ENCODE assay signal across 20 cellular contexts in genomic region chr9:127139071-127139731, GRCh38. TPM values are rescaled to one million over a fixed set of nuclear protein-coding genes. Genes with fewer than 3 reads are reported as not detected.
DNase-seq lines count a peak whose midpoint lies in the region; ATAC-seq and TF ChIP-seq lines count a peak whose summit lies in the region.
"Had no signal": no experiment of that assay in that cellular context is flagged by ENCODE, and none has a peak within 500 bp of the region (broad histone marks: within the 10 kb centered on the region; RNA-seq: fewer than 3 reads in every experiment).

No MANE protein-coding gene starts in this region.

- DNase-seq in WERI-Rb-1 = peak; percentile 4
- no peak for DNase-seq in central memory CD8-positive, alpha-beta T cell (ENCODE audit: low spot score in 2 of 2)
- peak; percentile 74 for DNase-seq in mesenteric fat pad (ENCODE audit: low spot score)
- peak; percentile 61 to 63 for DNase-seq in suprapubic skin (ENCODE audit: low spot score in 2 of 2)
- no peak for DNase-seq in NCI-H524 (lab: John Stamatoyannopoulos, UW)
- DNase-seq: CD4-positive, alpha-beta memory T cell; DND-41; GDM1; NCI-H1048; NCI-H146; NCI-H2081 treated with DMSO at 0.1 percent for 48 hours; NCI-H226; NCI-H526 treated with DMSO at 0.1 percent for 48 hours; RPMI8226 had no signal

- H3K4me3 ChIP-seq in WERI-Rb-1 (ENCODE audit: low read depth, low read length) (no peak overlapping the region), suprapubic skin (no peak overlapping the region)
- H3K4me3 ChIP-seq: GM23338, K562 had no signal

- no peak for ATAC-seq in central memory CD8-positive, alpha-beta T cell (replicated peaks; ENCODE audit: extremely low read depth, poor library complexity, severe bottlenecking)
- no peak for ATAC-seq in GM21515 (IDR thresholded peaks at IDR 0.05; ENCODE audit: unreplicated experiment)
- ATAC-seq in GM21360 (IDR thresholded peaks at IDR 0.05; ENCODE audit: unreplicated experiment) = no peak
- ATAC-seq: GM23338, K562 had no signal

- H3K36me3 ChIP-seq in WERI-Rb-1 = no peaks in the 10 kb centered on the region; the same call in 1 of the 2 replicates
- no peaks in the 10 kb centered on the region for H3K36me3 ChIP-seq in suprapubic skin

- H3K4me1 Mint-ChIP-seq in central memory CD8-positive, alpha-beta T cell = no peaks in the 10 kb centered on the region
- H3K4me1 Mint-ChIP-seq: B cell; CD4-positive, alpha-beta memory T cell had no signal

- peak overlapping the region; percentile 15 for H3K27ac Mint-ChIP-seq in central memory CD8-positive, alpha-beta T cell (ENCODE audit: low read depth)
- H3K27ac Mint-ChIP-seq: B cell, GM23338 had no signal

- H3K27ac ChIP-seq in WERI-Rb-1 = no peak overlapping the region
- no peak overlapping the region for H3K27ac ChIP-seq in suprapubic skin

- no peaks in the 10 kb centered on the region for H3K27me3 Mint-ChIP-seq in central memory CD8-positive, alpha-beta T cell
- H3K27me3 Mint-ChIP-seq: B cell; CD4-positive, alpha-beta memory T cell had no signal

- no peaks in the 10 kb centered on the region for H3K36me3 Mint-ChIP-seq in central memory CD8-positive, alpha-beta T cell (ENCODE audit: insufficient read depth)
- H3K36me3 Mint-ChIP-seq: CD4-positive, alpha-beta memory T cell had no signal

- no peak for TF ChIP-seq CTCF in WERI-Rb-1 (IDR thresholded peaks at IDR 0.05; ENCODE audit: low read depth, low read length)
- TF ChIP-seq CTCF in suprapubic skin (IDR thresholded peaks at IDR 0.05) = no peak

- no peak for TF ChIP-seq POLR2A in suprapubic skin (IDR thresholded peaks at IDR 0.05)

- H3K9me3 ChIP-seq in WERI-Rb-1 (ENCODE audit: severe bottlenecking) = no peaks in the 10 kb centered on the region
- no peaks in the 10 kb centered on the region for H3K9me3 ChIP-seq in suprapubic skin

- WGBS in suprapubic skin = 94% methylated on average over 2 of the region's 8 CpGs

- H3K27me3 ChIP-seq in WERI-Rb-1 (ENCODE audit: insufficient read depth, low read depth, severe bottlenecking) = no peaks in the 10 kb centered on the region
- H3K27me3 ChIP-seq in suprapubic skin = no peaks in the 10 kb centered on the region

- TF ChIP-seq EP300 in suprapubic skin (IDR thresholded peaks at IDR 0.05) = no peak

- H3K9me3 Mint-ChIP-seq in central memory CD8-positive, alpha-beta T cell = no peaks in the 10 kb centered on the region
- H3K9me3 Mint-ChIP-seq: CD4-positive, alpha-beta memory T cell; GM23338 had no signal

- H3K4me3 Mint-ChIP-seq in central memory CD8-positive, alpha-beta T cell = no peak overlapping the region
- H3K4me3 Mint-ChIP-seq: B cell; CD4-positive, alpha-beta memory T cell; GM23338 had no signal

- H3K4me1 ChIP-seq in suprapubic skin = peaks cover 9% of the 10 kb centered on the region

RNA-seq across cellular contexts. Expression of gene ANGPTL2, which starts 16.8 kb away (rescaled TPM):
- 169 TPM for total RNA-seq in mesenteric fat pad
- total RNA-seq in suprapubic skin = 10 to 100 TPM; 17.3 to 21.3 (median 19.8) TPM
- total RNA-seq: B cell; CD4-positive, alpha-beta memory T cell; K562; OCI-LY7 had no signal

Comparison
In these comparisons a context has a peak if more than half of its experiments do, and no peak if none do; other contexts are left out.
1. DNase-seq: peak in WERI-Rb-1 (single experiment), mesenteric fat pad (single experiment) and suprapubic skin (2 of 2); none in central memory CD8-positive, alpha-beta T cell (0 of 2) and NCI-H524 (0 of 2).